In the genomic region with DNA sequence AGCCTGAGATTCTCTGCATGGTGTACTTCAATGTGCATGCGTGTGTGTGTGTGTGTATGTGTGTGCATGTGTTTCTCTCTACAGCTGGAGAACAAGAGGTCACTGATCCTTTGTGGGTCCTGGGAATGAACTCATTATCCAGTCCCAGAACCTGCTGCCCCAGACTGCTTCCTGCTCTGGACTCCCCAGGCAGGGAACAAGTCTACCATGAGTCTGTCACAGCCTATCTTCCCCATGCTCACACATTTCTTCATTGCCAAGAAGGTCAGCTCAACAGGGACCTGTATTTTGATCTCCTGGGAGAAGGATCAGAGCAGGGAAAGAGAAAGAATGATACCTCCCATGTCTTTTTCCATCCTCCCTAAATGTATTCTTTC, we compare ENCODE assay signal across 9 cellular contexts. TPM values are rescaled to one million over a fixed set of nuclear protein-coding genes. Genes with fewer than 3 reads are reported as not detected.
DNase-seq lines count a peak whose midpoint lies in the region; ATAC-seq, FAIRE-seq and TF ChIP-seq lines count a peak whose summit lies in the region.
"Had no signal": no experiment of that assay in that cellular context is flagged by ENCODE, and none has a peak within 500 bp of the region (broad histone marks: within the 10 kb centered on the region; RNA-seq: fewer than 3 reads in every experiment).

No MANE protein-coding gene starts in this region.

- H3K36me3 ChIP-seq in DND-41 (ENCODE audit: insufficient read depth, low read length) = peaks cover 6% of the 10 kb centered on the region

- peak overlapping the region; percentile 93 to 94 for H3K27ac Mint-ChIP-seq in activated naive CD4-positive, alpha-beta T cell treated with anti-CD3 and anti-CD28 coated beads, Interleukin-2, amount 50 U/mL, for 72 hours
- peak overlapping the region; percentile 88 to 98 for H3K27ac Mint-ChIP-seq in natural killer cell treated with Interleukin-12 subunit alpha and Interleukin-12 subunit beta and Interleukin-15 and Interleukin-18, amount 100 ng/mL, for 72 hours

- peaks cover 34% of the 10 kb centered on the region for H3K79me2 ChIP-seq in DND-41 (ENCODE audit: insufficient read depth, low read length)

- H3K36me3 Mint-ChIP-seq in activated naive CD4-positive, alpha-beta T cell treated with anti-CD3 and anti-CD28 coated beads, Interleukin-2, amount 50 U/mL, for 72 hours = peaks cover 0 to 26% of the 10 kb centered on the region in 2 donors
- peaks cover 4% of the 10 kb centered on the region for H3K36me3 Mint-ChIP-seq in natural killer cell treated with Interleukin-12 subunit alpha and Interleukin-12 subunit beta and Interleukin-15 and Interleukin-18, amount 100 ng/mL, for 72 hours

- H3K9me3 ChIP-seq in DND-41 (ENCODE audit: insufficient read depth, low read length, severe bottlenecking) = no peaks in the 10 kb centered on the region

- peak overlapping the region; percentile 88 for H3K27ac ChIP-seq in DND-41 (ENCODE audit: low read length)

- no peaks in the 10 kb centered on the region for H3K27me3 ChIP-seq in DND-41 (ENCODE audit: insufficient read depth, low read length, poor library complexity)

- TF ChIP-seq CTCF in DND-41 (IDR thresholded peaks at IDR 0.05; ENCODE audit: borderline replicate concordance, extremely low read depth, low read length, poor library complexity, severe bottlenecking) = no peak

- no peak for DNase-seq in DND-41
- no peak for DNase-seq in activated naive CD4-positive, alpha-beta T cell treated with anti-CD3 and anti-CD28 coated beads, Interleukin-2, amount 50 U/mL, for 72 hours (ENCODE audit: low spot score in 2 of 2)
- DNase-seq in natural killer cell treated with Interleukin-12 subunit alpha and Interleukin-12 subunit beta and Interleukin-15 and Interleukin-18, amount 100 ng/mL, for 72 hours (ENCODE audit: low spot score) = no peak
- DNase-seq in NCI-H187 treated with DMSO at 0.1 percent for 48 hours (lab: John Stamatoyannopoulos, UW) = no peak
- no peak for DNase-seq in HPDE6-E6E7 (ENCODE audit: extremely low spot score)
- no peak for DNase-seq in urothelium cell line (ENCODE audit: low spot score)
- DNase-seq in superior temporal gyrus (ENCODE audit: extremely low spot score) = no peak

- peak overlapping the region; percentile 92 for H3K4me2 ChIP-seq in DND-41 (ENCODE audit: insufficient read depth, low read length)

- peak overlapping the region; percentile 36 to 75; a peak in 3 of 4 replicates for H3K4me3 ChIP-seq in DND-41 (ENCODE audit: low read depth in 1 of 2, low read length in 2 of 2)

- H3K4me1 Mint-ChIP-seq in natural killer cell treated with Interleukin-12 subunit alpha and Interleukin-12 subunit beta and Interleukin-15 and Interleukin-18, amount 100 ng/mL, for 72 hours (ENCODE audit: low read depth in 2 of 2) = peaks cover 57 to 58% of the 10 kb centered on the region in 2 donors

- H3K27me3 Mint-ChIP-seq in natural killer cell treated with Interleukin-12 subunit alpha and Interleukin-12 subunit beta and Interleukin-15 and Interleukin-18, amount 100 ng/mL, for 72 hours = no peaks in the 10 kb centered on the region

- no peak for FAIRE-seq in urothelium cell line (lab: Jason Lieb, UNC)

- ATAC-seq in DND-41 (ENCODE audit: insufficient read depth, low read depth) = no peak
- ATAC-seq in GM21723 (IDR thresholded peaks at IDR 0.05; ENCODE audit: unreplicated experiment) = peak; percentile 1
- ATAC-seq in activated naive CD4-positive, alpha-beta T cell treated with anti-CD3 and anti-CD28 coated beads, Interleukin-2, amount 50 U/mL, for 72 hours = no peak
- ATAC-seq in natural killer cell treated with Interleukin-12 subunit alpha and Interleukin-12 subunit beta and Interleukin-15 and Interleukin-18, amount 100 ng/mL, for 72 hours = no peak

- H2AFZ ChIP-seq in DND-41 (ENCODE audit: low read depth, low read length) = peak overlapping the region; percentile 83

- peaks cover 59% of the 10 kb centered on the region for H3K4me1 ChIP-seq in DND-41 (ENCODE audit: insufficient read depth, low read length)

- H3K9ac ChIP-seq in DND-41 (ENCODE audit: low read depth, low read length) = peak overlapping the region; percentile 61

- H3K4me3 Mint-ChIP-seq in natural killer cell treated with Interleukin-12 subunit alpha and Interleukin-12 subunit beta and Interleukin-15 and Interleukin-18, amount 100 ng/mL, for 72 hours = peak overlapping the region; percentile 98

- H4K20me1 ChIP-seq in DND-41 (ENCODE audit: insufficient read depth, low read length) = peaks cover 20% of the 10 kb centered on the region

- no peaks in the 10 kb centered on the region for H3K9me3 Mint-ChIP-seq in activated naive CD4-positive, alpha-beta T cell treated with anti-CD3 and anti-CD28 coated beads, Interleukin-2, amount 50 U/mL, for 72 hours
- no peaks in the 10 kb centered on the region for H3K9me3 Mint-ChIP-seq in natural killer cell treated with Interleukin-12 subunit alpha and Interleukin-12 subunit beta and Interleukin-15 and Interleukin-18, amount 100 ng/mL, for 72 hours

RNA-seq across cellular contexts. Expression of a gene that starts 2.9 kb away (rescaled TPM):
- total RNA-seq in activated naive CD4-positive, alpha-beta T cell treated with anti-CD3 and anti-CD28 coated beads, Interleukin-2, amount 50 U/mL, for 72 hours = 10 to 100 TPM; 28.9 to 38.4 TPM
- 10 to 100 TPM; 47.5 to 54.1 TPM for total RNA-seq in natural killer cell treated with Interleukin-12 subunit alpha and Interleukin-12 subunit beta and Interleukin-15 and Interleukin-18, amount 100 ng/mL, for 72 hours
- total RNA-seq: NCI-H460 had no signal

RNA-seq across cellular contexts. Expression of a gene that starts 3.4 kb away (rescaled TPM):
- total RNA-seq in activated naive CD4-positive, alpha-beta T cell treated with anti-CD3 and anti-CD28 coated beads, Interleukin-2, amount 50 U/mL, for 72 hours = 10 to 100 TPM in 1 of 2 donors, 1 to 10 TPM in 1; 9.7 to 15.1 TPM
- total RNA-seq in natural killer cell treated with Interleukin-12 subunit alpha and Interleukin-12 subunit beta and Interleukin-15 and Interleukin-18, amount 100 ng/mL, for 72 hours = 10 to 100 TPM; 14.4 to 34.9 TPM

RNA-seq across cellular contexts. Expression of a gene that starts 10.7 kb away (rescaled TPM):
- 100 to 1,000 TPM; 183 to 191 TPM for total RNA-seq in activated naive CD4-positive, alpha-beta T cell treated with anti-CD3 and anti-CD28 coated beads, Interleukin-2, amount 50 U/mL, for 72 hours
- 100 to 1,000 TPM; 111 to 278 TPM for total RNA-seq in natural killer cell treated with Interleukin-12 subunit alpha and Interleukin-12 subunit beta and Interleukin-15 and Interleukin-18, amount 100 ng/mL, for 72 hours

RNA-seq across cellular contexts. Expression of a gene that starts 13.5 kb away (rescaled TPM):
- 10 to 100 TPM; 17.4 to 26.4 TPM for total RNA-seq in activated naive CD4-positive, alpha-beta T cell treated with anti-CD3 and anti-CD28 coated beads, Interleukin-2, amount 50 U/mL, for 72 hours
- total RNA-seq in natural killer cell treated with Interleukin-12 subunit alpha and Interleukin-12 subunit beta and Interleukin-15 and Interleukin-18, amount 100 ng/mL, for 72 hours = 10 to 100 TPM; 15.8 to 17.0 TPM

RNA-seq across cellular contexts. Expression of a gene that starts 25.5 kb away (rescaled TPM):
- total RNA-seq in activated naive CD4-positive, alpha-beta T cell treated with anti-CD3 and anti-CD28 coated beads, Interleukin-2, amount 50 U/mL, for 72 hours = 10 to 100 TPM in 1 of 2 donors, 1 to 10 TPM in 1; 7.6 to 14.7 TPM
- total RNA-seq in natural killer cell treated with Interleukin-12 subunit alpha and Interleukin-12 subunit beta and Interleukin-15 and Interleukin-18, amount 100 ng/mL, for 72 hours = 10 to 100 TPM; 11.7 to 18.8 TPM
